Comparison of ENCODE assay signal across 31 cellular contexts in the genomic region with DNA sequence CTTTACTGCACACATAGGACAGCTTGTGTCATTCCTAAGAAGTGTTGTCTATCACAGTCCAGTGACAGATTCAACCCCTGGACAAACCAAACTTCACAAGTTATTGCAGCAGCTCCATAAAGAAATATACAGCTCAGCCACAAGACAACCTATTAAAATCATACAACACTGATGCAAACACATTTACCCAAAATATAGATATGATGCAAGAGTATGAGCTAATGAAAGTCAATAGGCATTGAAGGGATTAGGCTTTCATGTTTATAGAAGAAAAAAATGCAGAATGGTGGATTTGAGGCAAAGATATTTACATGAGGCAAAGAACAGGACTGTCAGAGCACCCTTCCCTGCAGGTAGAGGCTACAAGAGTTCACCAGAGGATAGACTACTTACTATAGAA.
"Had no signal": no experiment of that assay in that cellular context is flagged by ENCODE, and none has a peak within 500 bp of the region (broad histone marks: within the 10 kb centered on the region; RNA-seq: fewer than 3 reads in every experiment).

No MANE protein-coding gene starts in this region.

- H3K4me3 Mint-ChIP-seq: immature natural killer cell; mesothelial cell of epicardium; naive B cell; natural killer cell; nephron progenitor cell; neural progenitor cell; stimulated activated naive CD8-positive, alpha-beta T cell treated with anti-CD3 and anti-CD28 coated beads, Interleukin-15, Interleukin-2, amounts not matched to agents 100 ng/mL and 50 ng/mL, for 24 hours had no signal

- H3K27ac Mint-ChIP-seq: immature natural killer cell; mesothelial cell of epicardium; natural killer cell; nephron progenitor cell; neural progenitor cell; progenitor cell of endocrine pancreas; stimulated activated naive CD8-positive, alpha-beta T cell treated with anti-CD3 and anti-CD28 coated beads, Interleukin-15, Interleukin-2, amounts not matched to agents 100 ng/mL and 50 ng/mL, for 24 hours had no signal

- ATAC-seq: left colon, left lung, natural killer cell, sciatic nerve had no signal

- H3K36me3 ChIP-seq: left lung, neural progenitor cell, neutrophil, right atrium auricular region, suprapubic skin, thoracic aorta, tibial artery, uterus had no signal

- H3K4me1 ChIP-seq: left lung, neural progenitor cell, right atrium auricular region, tibial artery, uterus had no signal

- H3K4me2 ChIP-seq: neural progenitor cell had no signal

- H3K9me3 ChIP-seq: left lung, neutrophil, right atrium auricular region, suprapubic skin, thoracic aorta, tibial artery, uterus had no signal

- H3K36me3 Mint-ChIP-seq: mesothelial cell of epicardium, naive B cell, natural killer cell, neural progenitor cell had no signal

- H3K9ac ChIP-seq: neural progenitor cell, parathyroid adenoma had no signal

- DNase-seq: hypothalamus; immature natural killer cell; kidney; left colon; left lung; mesendoderm; naive B cell; natural killer cell; nephron progenitor cell; occipital lobe; stimulated activated CD4-positive, alpha-beta T cell treated with anti-CD3 and anti-CD28 coated beads, Interleukin-12 subunit alpha, Interleukin-12 subunit beta, amount 100 ng/mL, for 4 hours; stimulated activated CD4-positive, alpha-beta T cell treated with anti-CD3 and anti-CD28 coated beads, Interleukin-15, amount 100 ng/mL, for 24 hours; stimulated activated CD4-positive, alpha-beta T cell treated with anti-CD3 and anti-CD28 coated beads, Interleukin-2, amount 100 ng/mL, for 24 hours; stimulated activated CD4-positive, alpha-beta T cell treated with anti-CD3 and anti-CD28 coated beads, Interleukin-4, amount 100 ng/mL, for 1 hour; stimulated activated naive CD4-positive, alpha-beta T cell; tibial artery; trophoblast cell; uterus had no signal

- H2AFZ ChIP-seq: neural progenitor cell, parathyroid adenoma had no signal

- H3K4me3 ChIP-seq: left lung, lung, neural progenitor cell, right atrium auricular region, skin epidermis, suprapubic skin, thoracic aorta, tibial artery, uterus had no signal

- FAIRE-seq: islet of Langerhans, kidney had no signal

- H3K4me1 Mint-ChIP-seq: immature natural killer cell, naive B cell, natural killer cell, neural progenitor cell had no signal

- H3K27me3 Mint-ChIP-seq: stimulated activated naive CD8-positive, alpha-beta T cell treated with anti-CD3 and anti-CD28 coated beads, Interleukin-15, Interleukin-2, amounts not matched to agents 100 ng/mL and 50 ng/mL, for 24 hours had no signal

- H3K27ac ChIP-seq: left lung, neural progenitor cell, neutrophil, parathyroid adenoma, right atrium auricular region, skin epidermis, suprapubic skin, thoracic aorta, tibial artery, uterus had no signal

- H3K9me3 Mint-ChIP-seq: immature natural killer cell; mesothelial cell of epicardium; naive B cell; natural killer cell; nephron progenitor cell; neural progenitor cell; stimulated activated naive CD8-positive, alpha-beta T cell treated with anti-CD3 and anti-CD28 coated beads, Interleukin-15, Interleukin-2, amounts not matched to agents 100 ng/mL and 50 ng/mL, for 24 hours had no signal

- H3K79me2 ChIP-seq: parathyroid adenoma had no signal

- H3K27me3 ChIP-seq: left lung, neural progenitor cell, neutrophil, right atrium auricular region, suprapubic skin, tibial artery, uterus had no signal
